Comparison of ENCODE assay signal across 22 cellular contexts in genomic region chr13:31894931-31895330, GRCh38.
"Had no signal": no experiment of that assay in that cellular context is flagged by ENCODE, and none has a peak within 500 bp of the region (broad histone marks: within the 10 kb centered on the region; RNA-seq: fewer than 3 reads in every experiment).

No MANE protein-coding gene starts in this region.

- DNase-seq: activated CD4-positive, alpha-beta memory T cell treated with anti-CD3 and anti-CD28 coated beads for 36 hours; activated CD4-positive, alpha-beta T cell treated with anti-CD3 and anti-CD28 coated beads, Interleukin-2, amount 10 ng/mL, durations not matched to agents 7 days and 5 days; activated CD4-positive, CD25-positive, alpha-beta regulatory T cell; activated CD8-positive, alpha-beta memory T cell treated with anti-CD3 and anti-CD28 coated beads for 24 hours; activated effector memory CD4-positive, alpha-beta T cell treated with Interleukin-2 at 50 U/mL for 16 hours; activated naive CD4-positive, alpha-beta T cell; activated T-cell treated with anti-CD3 and anti-CD28 coated beads for 4 hours; aorta; body of pancreas; MM.1S; NCI-H1105; NCI-H1436; NCI-H187 treated with DMSO at 0.1 percent for 48 hours; NCI-H2081 treated with DMSO at 0.1 percent for 48 hours; NCI-H2171; NCI-H2227 treated with DMSO at 0.1 percent for 48 hours; NCI-H446 treated with DMSO at 0.1 percent for 48 hours; NCI-H524 treated with DMSO at 0.1 percent for 48 hours; PC-3; SHP77 treated with DMSO at 0.1 percent for 48 hours; T-helper 2 cell had no signal

- ATAC-seq: body of pancreas, PC-3 had no signal

- H3K27me3 ChIP-seq: body of pancreas had no signal

- H3K27ac ChIP-seq: body of pancreas, VCaP had no signal

- H3K4me3 ChIP-seq: body of pancreas had no signal

- H3K9me3 ChIP-seq: body of pancreas had no signal
